9 cellular contexts compared by ENCODE assay signal in genomic region chr12:25811656-25812126, GRCh38.
DNase-seq lines count a peak whose midpoint lies in the region; ATAC-seq and TF ChIP-seq lines count a peak whose summit lies in the region.
"Had no signal": no experiment of that assay in that cellular context is flagged by ENCODE, and none has a peak within 500 bp of the region (broad histone marks: within the 10 kb centered on the region; RNA-seq: fewer than 3 reads in every experiment).

No MANE protein-coding gene starts in this region.

- 86 to 88% methylated on average over 5 of the region's 5 CpGs for WGBS in upper lobe of left lung, 2 donors

- H3K9me3 ChIP-seq in BLaER1 treated with 17β-estradiol and CSF1 and Interleukin-3, amounts not matched to agents 10 nM and 100 nM (replicated peaks in 1 of 11): peaks cover 0 to 9% (median 4%) of the 10 kb centered on the region in 11 experiments; a peak in 6 of 22 replicates
- H3K9me3 ChIP-seq in upper lobe of left lung: no peaks in the 10 kb centered on the region

- no peak overlapping the region for H3K4me3 ChIP-seq in BLaER1 treated with 17β-estradiol and CSF1 and Interleukin-3, amounts not matched to agents 10 nM and 100 nM
- no peak overlapping the region for H3K4me3 ChIP-seq in cardiac fibroblast (replicated peaks in 1 of 2; ENCODE audit: low read depth in 2 of 2, low read length in 2 of 2)
- no peak overlapping the region for H3K4me3 ChIP-seq in upper lobe of left lung

- TF ChIP-seq POLR2A in upper lobe of left lung (IDR thresholded peaks at IDR 0.05): no peak

- H3K27ac ChIP-seq in BLaER1 treated with 17β-estradiol and CSF1 and Interleukin-3, amounts not matched to agents 10 nM and 100 nM: peak overlapping the region in 2 of 11 experiments; percentile 4 to 42; a peak in 4 of 22 replicates
- H3K27ac ChIP-seq in upper lobe of left lung: no peak overlapping the region

- ATAC-seq in GM19372 (IDR thresholded peaks at IDR 0.05; ENCODE audit: low read depth, unreplicated experiment) (peak; percentile 59), HG03565 (IDR thresholded peaks at IDR 0.05; ENCODE audit: unreplicated experiment) (peak; percentile 74), upper lobe of left lung (ENCODE audit: low FRiP score in 2 of 2) (no peak), GM19324 (IDR thresholded peaks at IDR 0.05; ENCODE audit: low FRiP score, unreplicated experiment) (no peak)
- ATAC-seq: left colon had no signal

- H3K27me3 ChIP-seq in BLaER1 treated with 17β-estradiol and CSF1 and Interleukin-3, amounts not matched to agents 10 nM and 100 nM: no peaks in the 10 kb centered on the region
- no peaks in the 10 kb centered on the region for H3K27me3 ChIP-seq in upper lobe of left lung

- no peak for TF ChIP-seq CTCF in cardiac fibroblast (IDR thresholded peaks at IDR 0.05; ENCODE audit: low read depth, low read length)
- no peak for TF ChIP-seq CTCF in upper lobe of left lung (IDR thresholded peaks at IDR 0.05)

- TF ChIP-seq EP300 in upper lobe of left lung (IDR thresholded peaks at IDR 0.05): no peak

- peaks cover 6 to 38% (median 18%) of the 10 kb centered on the region in 10 experiments for H3K4me1 ChIP-seq in BLaER1 treated with 17β-estradiol and CSF1 and Interleukin-3, amounts not matched to agents 10 nM and 100 nM
- no peaks in the 10 kb centered on the region for H3K4me1 ChIP-seq in upper lobe of left lung

- no peaks in the 10 kb centered on the region for H3K36me3 ChIP-seq in BLaER1 treated with 17β-estradiol and CSF1 and Interleukin-3, amounts not matched to agents 10 nM and 100 nM
- no peaks in the 10 kb centered on the region for H3K36me3 ChIP-seq in upper lobe of left lung

- DNase-seq in cardiac fibroblast (ENCODE audit: low read depth in 2 of 2) (peak; percentile 35 to 64), NCI-H1092 treated with DMSO at 0.1 percent for 48 hours (lab: John Stamatoyannopoulos, UW) (no peak), upper lobe of left lung (no peak), NCI-H2196 treated with DMSO at 0.1 percent for 48 hours (lab: John Stamatoyannopoulos, UW; ENCODE audit: unreplicated experiment) (no peak)
- DNase-seq: left colon had no signal

- peak overlapping the region in 6 of 11 experiments; percentile 1 to 62 (median 43); a peak in 9 of 22 replicates for H3K4me2 ChIP-seq in BLaER1 treated with 17β-estradiol and CSF1 and Interleukin-3, amounts not matched to agents 10 nM and 100 nM

- no peak overlapping the region for H3K9ac ChIP-seq in BLaER1 treated with 17β-estradiol and CSF1 and Interleukin-3, amounts not matched to agents 10 nM and 100 nM

- H4K20me1 ChIP-seq in BLaER1 treated with 17β-estradiol and CSF1 and Interleukin-3, amounts not matched to agents 10 nM and 100 nM: no peaks in the 10 kb centered on the region

Comparison
In these comparisons a context has a peak if more than half of its experiments do, and no peak if none do; other contexts are left out.
1. ATAC-seq: peak in GM19372 (single experiment) and HG03565 (single experiment); none in upper lobe of left lung (0 of 2) and GM19324 (single experiment).
2. DNase-seq: peak in cardiac fibroblast (2 of 2); none in NCI-H1092 treated with DMSO at 0.1 percent for 48 hours (single experiment), upper lobe of left lung (0 of 2) and NCI-H2196 treated with DMSO at 0.1 percent for 48 hours (single experiment).